In the genomic region with DNA sequence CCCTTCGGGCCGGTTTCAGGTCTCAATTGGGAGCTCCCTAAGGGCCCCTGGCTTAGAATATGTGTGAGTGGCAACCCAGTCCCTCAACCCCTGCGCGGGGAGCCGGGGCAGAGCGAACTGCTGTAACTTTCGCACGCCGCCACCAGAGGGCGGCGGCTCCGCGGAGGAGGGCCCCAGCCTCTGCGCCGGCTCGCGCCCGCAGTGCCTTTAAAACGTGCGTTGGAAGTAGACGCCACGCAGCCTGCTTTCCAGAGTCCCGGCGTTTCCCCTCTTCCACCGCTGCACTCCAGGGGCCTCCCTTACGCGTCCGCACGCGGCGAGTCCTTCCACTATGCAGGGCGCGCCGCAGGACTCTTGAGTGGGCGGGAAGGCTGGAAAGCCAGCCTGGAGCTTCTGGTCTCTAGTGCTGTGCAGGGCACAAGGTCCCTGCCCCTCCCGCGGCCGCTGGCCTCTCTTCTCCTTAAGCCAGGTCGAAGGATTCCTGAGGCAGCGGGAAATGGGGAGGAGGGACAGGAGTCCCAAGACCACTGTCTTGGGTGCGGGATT, we compare ENCODE assay signal across 8 cellular contexts. TPM values are rescaled to one million over a fixed set of nuclear protein-coding genes. Genes with fewer than 3 reads are reported as not detected.
A peak's percentile ranks its signal among the peaks of the same experiment; 100 is the strongest.
DNase-seq lines count a peak whose midpoint lies in the region; ATAC-seq and TF ChIP-seq lines count a peak whose summit lies in the region.

No MANE protein-coding gene starts in this region.

- no peaks in the 10 kb centered on the region for H3K27me3 ChIP-seq in colonic mucosa
- H3K27me3 ChIP-seq in left lung, result no peaks in the 10 kb centered on the region

- ATAC-seq in GM18520 (IDR thresholded peaks at IDR 0.05; ENCODE audit: unreplicated experiment) (peak; percentile 66), HG03175 (IDR thresholded peaks at IDR 0.05; ENCODE audit: unreplicated experiment) (peak; percentile 65), left lung (peak; percentile 99)
- ATAC-seq in activated CD4-positive, alpha-beta T cell treated with anti-CD3 and anti-CD28 coated beads for 36 hours, result peak; percentile 99

- H3K4me3 ChIP-seq in colonic mucosa, result peak overlapping the region; percentile 56
- H3K4me3 ChIP-seq in left lung, result peak overlapping the region; percentile 29 to 31

- in situ Hi-C loops in ACHN (cut with HindIII; ENCODE audit: low pct_ligation_motif_present, low pct_unique_long_range_greater_than_20kb, low sequenced_read_pairs), result no loop called here

- H3K4me1 Mint-ChIP-seq in activated CD4-positive, alpha-beta T cell treated with anti-CD3 and anti-CD28 coated beads for 36 hours, result peaks cover 4% of the 10 kb centered on the region

- CTCF ChIA-PET in activated CD4-positive, alpha-beta T cell treated with anti-CD3 and anti-CD28 coated beads for 36 hours (lab: Charles Lee), result interaction anchor here (0.7 to 2.3 kb wide), 18 partner anchors 10 to 960 kb away, joined by 3 to 14 read pairs (median 4); no protein-coding TSS in a partner anchor

- H3K4me1 ChIP-seq in colonic mucosa, result peaks cover 6% of the 10 kb centered on the region
- peaks cover 5 to 9% of the 10 kb centered on the region in 2 donors for H3K4me1 ChIP-seq in left lung

- peak; percentile 90 for TF ChIP-seq CTCF in colonic mucosa (IDR thresholded peaks at IDR 0.05)
- peak; percentile 95 to 97 for TF ChIP-seq CTCF in left lung (IDR thresholded peaks at IDR 0.05)

- H3K4me3 Mint-ChIP-seq in activated CD4-positive, alpha-beta T cell treated with anti-CD3 and anti-CD28 coated beads for 36 hours, result no peak overlapping the region

- peak overlapping the region in 1 of 2 donors; percentile 68 for H3K9ac ChIP-seq in colonic mucosa (ENCODE audit: low read depth in 2 of 2, low read length in 2 of 2)

- H3K36me3 ChIP-seq in colonic mucosa (no peaks in the 10 kb centered on the region), left lung (no peaks in the 10 kb centered on the region)

- H3K27ac ChIP-seq in colonic mucosa (no peak overlapping the region), left lung (no peak overlapping the region)

- POLR2A ChIA-PET in activated CD4-positive, alpha-beta T cell treated with anti-CD3 and anti-CD28 coated beads for 36 hours (lab: Charles Lee), result no interaction called here

- H3K9me3 ChIP-seq in colonic mucosa (no peaks in the 10 kb centered on the region), left lung (no peaks in the 10 kb centered on the region)

- no peaks in the 10 kb centered on the region for H3K9me3 Mint-ChIP-seq in activated CD4-positive, alpha-beta T cell treated with anti-CD3 and anti-CD28 coated beads for 36 hours (ENCODE audit: low read depth)

- H3K27ac Mint-ChIP-seq in activated CD4-positive, alpha-beta T cell treated with anti-CD3 and anti-CD28 coated beads for 36 hours, result no peak overlapping the region

- intact Hi-C loops in activated CD4-positive, alpha-beta T cell treated with anti-CD3 and anti-CD28 coated beads for 36 hours (cut with DNase I, micrococcal nuclease), result loop anchor here (1.0 to 5.0 kb wide), 5 partner anchors 191 to 349 kb away; a partner anchor contains a TSS
- intact Hi-C loops in colonic mucosa (cut with DNase I) (loop anchor here (1.0 kb wide), 1 partner anchor 292 kb away; no protein-coding TSS in a partner anchor), left lung (cut with DNase I) (loop anchor here in 1 of 2 donors (10.0 kb wide), 1 partner anchor 291 kb away; no protein-coding TSS in a partner anchor)

- no peaks in the 10 kb centered on the region for H3K36me3 Mint-ChIP-seq in activated CD4-positive, alpha-beta T cell treated with anti-CD3 and anti-CD28 coated beads for 36 hours (ENCODE audit: low read depth)

- H3K27me3 Mint-ChIP-seq in activated CD4-positive, alpha-beta T cell treated with anti-CD3 and anti-CD28 coated beads for 36 hours, result peaks cover 11% of the 10 kb centered on the region

- DNase-seq in ACHN (peak; percentile 64), NCI-H446 (lab: John Stamatoyannopoulos, UW) (peak; percentile 16 to 83), colonic mucosa (peak; percentile 73), left lung (peak; percentile 80 to 97)
- peak; percentile 87 for DNase-seq in activated CD4-positive, alpha-beta T cell treated with anti-CD3 and anti-CD28 coated beads for 36 hours
- peak; percentile 62 to 67 for DNase-seq in stimulated activated CD4-positive, alpha-beta T cell treated with anti-CD3 and anti-CD28 coated beads, Interleukin-2, amount 100 ng/mL, for 48 hours

RNA-seq across cellular contexts. Expression of a gene that starts 23.7 kb away (rescaled TPM):
- total RNA-seq in activated CD4-positive, alpha-beta T cell treated with anti-CD3 and anti-CD28 coated beads for 36 hours, result not detected
- not detected for total RNA-seq in colonic mucosa
- not detected for total RNA-seq in left lung

RNA-seq across cellular contexts. Expression of a gene that starts 38.2 kb away (rescaled TPM):
- under 1 TPM; 0.16 to 0.18 TPM for total RNA-seq in activated CD4-positive, alpha-beta T cell treated with anti-CD3 and anti-CD28 coated beads for 36 hours
- under 1 TPM; 0.10 to 0.19 TPM for total RNA-seq in colonic mucosa
- total RNA-seq in left lung, result under 1 TPM; 0.12 to 0.34 TPM
